In the genomic region with DNA sequence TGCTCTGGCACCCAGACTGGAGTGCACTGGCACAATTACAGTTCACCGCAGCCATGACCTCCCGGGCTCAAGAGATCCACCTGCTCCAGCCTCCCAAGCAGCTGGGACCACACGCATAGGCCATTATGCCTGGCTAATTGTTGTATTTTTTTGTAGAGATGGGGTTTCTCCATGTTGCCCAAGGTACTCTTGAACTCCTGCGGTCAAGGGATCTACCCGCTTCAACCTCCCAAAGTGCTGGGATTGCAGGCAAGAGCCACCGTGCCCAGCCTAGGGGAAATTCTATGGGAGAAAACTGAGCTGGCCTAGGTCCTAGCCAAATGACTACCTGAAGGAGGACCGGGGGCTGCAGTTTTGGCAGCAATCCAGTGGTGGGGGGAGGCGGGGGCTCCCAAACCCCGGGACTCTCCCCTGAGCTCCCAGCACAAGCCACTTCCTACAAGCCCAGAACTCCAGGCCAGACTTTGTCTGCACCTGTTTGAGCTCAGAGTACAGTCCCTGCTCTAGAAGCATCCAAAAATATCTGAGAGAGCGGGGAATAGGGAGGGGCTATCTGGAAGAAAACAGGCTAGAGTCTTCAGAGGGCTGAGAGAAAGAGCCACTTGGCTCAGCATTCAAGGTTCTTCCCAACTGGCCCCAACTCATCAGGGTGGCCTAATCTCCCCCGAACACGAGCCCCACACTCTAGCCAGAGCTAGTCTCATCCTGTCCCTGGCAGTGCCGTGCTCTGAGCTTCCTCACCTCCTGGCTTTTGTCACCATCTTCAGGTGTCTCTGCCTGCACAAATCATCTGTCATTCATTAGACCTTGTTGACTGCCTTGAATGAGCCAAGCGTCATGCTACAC, we compare ENCODE assay signal across 1 cellular context.
TF ChIP-seq lines count a peak whose summit lies in the region.

No MANE protein-coding gene starts in this region.

TF ChIP-seq in IMR-90, 13 proteins besides CTCF, POLR2A, EP300 and RAD21 (continued from another document):
- TF ChIP-seq, protein P1, sequence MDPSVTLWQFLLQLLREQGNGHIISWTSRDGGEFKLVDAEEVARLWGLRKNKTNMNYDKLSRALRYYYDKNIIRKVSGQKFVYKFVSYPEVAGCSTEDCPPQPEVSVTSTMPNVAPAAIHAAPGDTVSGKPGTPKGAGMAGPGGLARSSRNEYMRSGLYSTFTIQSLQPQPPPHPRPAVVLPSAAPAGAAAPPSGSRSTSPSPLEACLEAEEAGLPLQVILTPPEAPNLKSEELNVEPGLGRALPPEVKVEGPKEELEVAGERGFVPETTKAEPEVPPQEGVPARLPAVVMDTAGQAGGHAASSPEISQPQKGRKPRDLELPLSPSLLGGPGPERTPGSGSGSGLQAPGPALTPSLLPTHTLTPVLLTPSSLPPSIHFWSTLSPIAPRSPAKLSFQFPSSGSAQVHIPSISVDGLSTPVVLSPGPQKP (IDR thresholded peaks at IDR 0.05; ENCODE audit: borderline replicate concordance, low read depth, low read length): no peak
- TF ChIP-seq BHLHE40 (IDR thresholded peaks at IDR 0.05; ENCODE audit: low read depth, low read length): no peak
- no peak for TF ChIP-seq MAFK (IDR thresholded peaks at IDR 0.05; ENCODE audit: low read depth, low read length)
- no peak for TF ChIP-seq NFE2L2 (IDR thresholded peaks at IDR 0.05; ENCODE audit: low read depth, low read length)
- TF ChIP-seq SMC3 (IDR thresholded peaks at IDR 0.05; ENCODE audit: low read depth, low read length): no peak
